8 cellular contexts compared by ENCODE assay signal in the genomic region with DNA sequence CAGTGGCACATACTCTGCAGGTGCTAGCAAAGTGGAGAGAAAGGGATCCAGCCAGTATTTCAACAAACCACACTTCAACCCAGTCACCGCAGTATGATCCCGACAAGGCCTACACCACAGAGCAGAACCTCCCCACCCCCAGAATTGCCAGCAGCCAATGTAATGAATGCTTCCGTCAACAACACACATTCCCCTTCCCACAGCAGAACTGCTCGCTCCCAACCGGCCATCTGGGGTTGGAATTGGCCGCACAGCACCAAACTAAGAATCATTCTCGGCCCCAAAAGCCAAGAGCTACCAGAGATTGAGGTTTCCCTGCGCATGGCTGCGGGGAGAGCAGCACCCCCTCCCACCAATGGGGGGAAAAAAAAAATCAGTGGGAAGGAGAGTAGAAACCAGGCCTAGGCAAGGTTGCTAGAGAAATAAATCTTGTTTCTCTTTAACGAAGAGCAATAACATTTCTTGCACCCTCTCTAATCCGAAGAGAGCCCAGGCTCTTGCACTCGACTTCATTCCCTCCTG. TPM values are rescaled to one million over a fixed set of nuclear protein-coding genes. Genes with fewer than 3 reads are reported as not detected.
DNase-seq lines count a peak whose midpoint lies in the region; ATAC-seq and FAIRE-seq lines count a peak whose summit lies in the region.

No MANE protein-coding gene starts in this region.

- H3K4me3 ChIP-seq in GM08714 (ENCODE audit: low read length) (peak overlapping the region; percentile 94), small intestine (ENCODE audit: low read depth in 1 of 2, low read length in 2 of 2) (peak overlapping the region; percentile 58 to 81)

- WGBS in small intestine, 3 donors: 0 to 1% (median 0%) methylated on average over 12 of the region's 12 CpGs

- DNase-seq in NCI-H1048 (lab: John Stamatoyannopoulos, UW) (peak; percentile 8), T-helper 2 cell (peak in 3 of 5 experiments; percentile 5 to 53 (median 8)), cerebellum (ENCODE audit: low spot score) (peak; percentile 37), islet precursor cell (peak; percentile 95), small intestine (peak; percentile 61)

- no peaks in the 10 kb centered on the region for H3K27me3 ChIP-seq in small intestine (ENCODE audit: control insufficient read depth in 2 of 2, insufficient read depth in 2 of 2, low read length in 2 of 2)

- no peak for FAIRE-seq in small intestine (lab: Jason Lieb, UNC)

- ATAC-seq in GM21825 (IDR thresholded peaks at IDR 0.05; ENCODE audit: unreplicated experiment): no peak
- no peak for ATAC-seq in GM18520 (IDR thresholded peaks at IDR 0.05; ENCODE audit: unreplicated experiment)

- H3K36me3 ChIP-seq in small intestine (ENCODE audit: control insufficient read depth in 2 of 2, insufficient read depth in 2 of 2, low read length in 2 of 2): no peaks in the 10 kb centered on the region

- H3K27ac ChIP-seq in small intestine (ENCODE audit: low read depth in 1 of 2, low read length in 1 of 2): peak overlapping the region; percentile 95 to 96

- H3K9me3 ChIP-seq in small intestine (ENCODE audit: control insufficient read depth, low read depth): no peaks in the 10 kb centered on the region

- peaks cover 0 to 13% of the 10 kb centered on the region in 2 donors for H3K4me1 ChIP-seq in small intestine (ENCODE audit: control insufficient read depth in 2 of 2, insufficient read depth in 1 of 2, low read depth in 1 of 2, low read length in 1 of 2)

RNA-seq across cellular contexts. Expression of a gene that starts 1.1 kb away (rescaled TPM):
- 34.0 TPM for total RNA-seq in cerebellum
- 10 to 100 TPM; 26.8 to 39.6 (median 33.0) TPM for polyA plus RNA-seq in small intestine

Comparison
In these comparisons a context has a peak if more than half of its experiments do, and no peak if none do; other contexts are left out.
1. DNase-seq: peak in every context shown above with its lines; median percentile 95 in islet precursor cell; 61 in small intestine; 37 in cerebellum; 8 in NCI-H1048; 8 in T-helper 2 cell.